ENCODE assay signal across 21 cellular contexts in the genomic region with DNA sequence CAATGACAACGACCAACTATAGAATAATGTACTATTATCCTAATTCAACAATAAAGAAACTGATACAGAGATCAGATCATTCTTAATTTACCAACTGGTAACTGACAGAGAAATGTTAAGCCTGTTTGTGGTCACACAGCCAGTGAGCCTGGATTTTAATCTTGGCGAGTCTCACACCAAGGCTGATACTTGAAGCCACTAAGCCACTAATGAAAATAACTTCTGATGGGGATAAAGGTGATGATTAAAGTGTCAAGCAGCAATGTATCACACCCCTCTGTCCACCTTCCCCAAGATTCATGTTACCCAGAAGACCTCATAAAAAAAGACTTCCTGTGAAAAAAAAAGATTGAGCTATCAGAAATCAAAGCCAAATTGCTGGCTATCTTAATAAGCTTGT.
"Had no signal": no experiment of that assay in that cellular context is flagged by ENCODE, and none has a peak within 500 bp of the region (broad histone marks: within the 10 kb centered on the region; RNA-seq: fewer than 3 reads in every experiment).

No MANE protein-coding gene starts in this region.

- H2AFZ ChIP-seq: parathyroid adenoma had no signal

- H3K27ac ChIP-seq: esophagus muscularis mucosa, foreskin keratinocyte, heart right ventricle, left lung, lower lobe of right lung, parathyroid adenoma, psoas muscle, sigmoid colon, testis, transverse colon had no signal

- H3K36me3 ChIP-seq: esophagus muscularis mucosa, heart right ventricle, left lung, lower lobe of right lung, sigmoid colon, transverse colon had no signal

- H3K9me3 ChIP-seq: esophagus muscularis mucosa, heart right ventricle, left lung, lower lobe of right lung, psoas muscle, testis, transverse colon had no signal

- DNase-seq: activated CD4-positive, alpha-beta T cell treated with anti-CD3 and anti-CD28 coated beads for 48 hours; activated CD4-positive, alpha-beta T cell treated with anti-CD3 and anti-CD28 coated beads, Interleukin-2, amount 50 U/mL, for 48 hours; activated CD8-positive, alpha-beta memory T cell treated with anti-CD3 and anti-CD28 coated beads for 24 hours; activated effector memory CD4-positive, alpha-beta T cell treated with anti-CD3 and anti-CD28 coated beads, Interleukin-2, amount 50 U/mL, for 16 hours; activated naive CD4-positive, alpha-beta T cell treated with anti-CD3 and anti-CD28 coated beads, Interleukin-2, amount 10 ng/mL, durations not matched to agents 7 days and 5 days; amniotic stem cell; foreskin keratinocyte; heart right ventricle; kidney glomerular epithelial cell; left lung; lower lobe of right lung; naive thymus-derived CD4-positive, alpha-beta T cell; nucleus accumbens; psoas muscle; sigmoid colon; stimulated activated CD4-positive, alpha-beta T cell treated with anti-CD3 and anti-CD28 coated beads, Interleukin-2, amount 100 ng/mL, for 48 hours; stimulated activated naive CD8-positive, alpha-beta T cell treated with anti-CD3 and anti-CD28 coated beads, Interleukin-15, Interleukin-2, amounts not matched to agents 100 U/mL and 50 U/mL, for 24 hours; testis; transverse colon had no signal

- H3K27me3 ChIP-seq: esophagus muscularis mucosa, foreskin keratinocyte, sigmoid colon, testis, transverse colon had no signal

- ATAC-seq: foreskin keratinocyte; left lung; lower lobe of right lung; naive thymus-derived CD4-positive, alpha-beta T cell; psoas muscle; stimulated activated naive CD8-positive, alpha-beta T cell treated with anti-CD3 and anti-CD28 coated beads, Interleukin-15, Interleukin-2, amounts not matched to agents 100 U/mL and 50 U/mL, for 24 hours had no signal

- H3K4me1 ChIP-seq: left lung, lower lobe of right lung, parathyroid adenoma, psoas muscle, transverse colon had no signal

- H3K79me2 ChIP-seq: parathyroid adenoma had no signal

- H3K4me3 ChIP-seq: esophagus muscularis mucosa, heart right ventricle, left lung, lower lobe of right lung, psoas muscle, sigmoid colon, testis, transverse colon had no signal

- H3K9ac ChIP-seq: parathyroid adenoma had no signal
